Comparison of ENCODE assay signal across 11 cellular contexts in genomic region chr21:33261635-33262034, GRCh38. TPM values are rescaled to one million over a fixed set of nuclear protein-coding genes. Genes with fewer than 3 reads are reported as not detected.
A peak's percentile ranks its signal among the peaks of the same experiment; 100 is the strongest.
DNase-seq lines count a peak whose midpoint lies in the region; ATAC-seq and TF ChIP-seq lines count a peak whose summit lies in the region.
"Had no signal": no experiment of that assay in that cellular context is flagged by ENCODE, and none has a peak within 500 bp of the region (broad histone marks: within the 10 kb centered on the region; RNA-seq: fewer than 3 reads in every experiment).

No MANE protein-coding gene starts in this region.

- peaks cover 8% of the 10 kb centered on the region for H3K36me3 ChIP-seq in brain microvascular endothelial cell (replicated peaks)
- H3K36me3 ChIP-seq in psoas muscle (ENCODE audit: insufficient read depth in 1 of 2, low read depth in 1 of 2), result peaks cover 2 to 27% of the 10 kb centered on the region in 2 donors
- H3K36me3 ChIP-seq in heart left ventricle, result peaks cover 0 to 68% (median 54%) of the 10 kb centered on the region in 9 donors

- no peak for TF ChIP-seq POLR2A in NB4 (IDR thresholded peaks at IDR 0.05; ENCODE audit: extremely low read depth, insufficient read length)
- no peak for TF ChIP-seq POLR2A in heart left ventricle (IDR thresholded peaks at IDR 0.05)

- H3K9me3 ChIP-seq in psoas muscle, result no peaks in the 10 kb centered on the region
- H3K9me3 ChIP-seq in heart left ventricle, result peaks cover 0 to 8% (median 0%) of the 10 kb centered on the region in 12 donors

- H3K4me1 ChIP-seq in psoas muscle, result no peaks in the 10 kb centered on the region
- peaks cover 0 to 56% (median 6%) of the 10 kb centered on the region in 12 donors for H3K4me1 ChIP-seq in heart left ventricle

- TF ChIP-seq CTCF in NB4 (IDR thresholded peaks at IDR 0.05; ENCODE audit: low read depth, low read length) (no peak), brain microvascular endothelial cell (IDR thresholded peaks at IDR 0.05; ENCODE audit: low read depth, low read length, missing control alignments) (no peak), psoas muscle (IDR thresholded peaks at IDR 0.05) (no peak), heart left ventricle (IDR thresholded peaks at IDR 0.05) (no peak)

- intact Hi-C loops in psoas muscle (cut with DNase I) (no loop called here), heart left ventricle (cut with DNase I) (loop anchor here in 1 of 10 donors (10.0 kb wide), 1 partner anchor 63 kb away; the partner anchor contains the start of gene IFNAR1)

- peak; percentile 19 for DNase-seq in NCI-H1694 treated with DMSO at 0.1 percent for 48 hours (lab: John Stamatoyannopoulos, UW)
- no peak for DNase-seq in NCI-H1694 (lab: John Stamatoyannopoulos, UW)
- peak; percentile 92 for DNase-seq in NB4 (ENCODE audit: low read depth)
- peak; percentile 62 for DNase-seq in brain microvascular endothelial cell
- DNase-seq in pons (ENCODE audit: low spot score), result peak; percentile 38
- no peak for DNase-seq in psoas muscle
- DNase-seq in heart left ventricle, result no peak
- DNase-seq in NCI-H2029 (lab: John Stamatoyannopoulos, UW), result no peak
- DNase-seq: activated T-cell treated with anti-CD3 and anti-CD28 coated beads, Interleukin-2, amount 50 U/mL, for 4 hours; NCI-H1436 had no signal

- no peaks in the 10 kb centered on the region for H3K27me3 ChIP-seq in brain microvascular endothelial cell (replicated peaks)
- no peaks in the 10 kb centered on the region for H3K27me3 ChIP-seq in psoas muscle (ENCODE audit: insufficient read depth in 3 of 3, low read length in 2 of 3)
- no peaks in the 10 kb centered on the region for H3K27me3 ChIP-seq in heart left ventricle

- H3K27ac ChIP-seq in brain microvascular endothelial cell (no peak overlapping the region), psoas muscle (no peak overlapping the region), heart left ventricle (peak overlapping the region in 1 of 12 donors; percentile 78)
- H3K27ac ChIP-seq: 22Rv1 had no signal

- no peak for ATAC-seq in psoas muscle
- ATAC-seq in heart left ventricle, result no peak
- ATAC-seq: activated T-cell treated with anti-CD3 and anti-CD28 coated beads, Interleukin-2, amount 50 U/mL, for 4 hours had no signal

- 83 to 92% (median 85%) methylated on average over 3 of the region's 3 CpGs for WGBS in psoas muscle, 3 donors
- WGBS in heart left ventricle, 4 donors, result 82 to 84% (median 83%) methylated on average over 3 of the region's 3 CpGs

- H3K4me3 ChIP-seq in NB4 (ENCODE audit: low read depth, low read length), result no peak overlapping the region
- H3K4me3 ChIP-seq in brain microvascular endothelial cell (ENCODE audit: low read depth, low read length), result no peak overlapping the region
- H3K4me3 ChIP-seq in psoas muscle, result no peak overlapping the region
- no peak overlapping the region for H3K4me3 ChIP-seq in heart left ventricle

- in situ Hi-C loops in brain microvascular endothelial cell (cut with HindIII; ENCODE audit: low pct_ligation_motif_present, low sequenced_read_pairs), result no loop called here

RNA-seq across cellular contexts. Expression of gene IL10RB, which starts 4.5 kb away (rescaled TPM):
- 1 to 10 TPM; 4.4 to 8.1 (median 6.6) TPM for total RNA-seq in psoas muscle
- 1 to 10 TPM; 5.6 to 9.3 (median 8.5) TPM for polyA plus RNA-seq in psoas muscle
- total RNA-seq in heart left ventricle, result 10 to 100 TPM in 3 of 9 donors, 1 to 10 TPM in 6; 4.5 to 28.2 (median 8.3) TPM
- polyA plus RNA-seq in heart left ventricle, result 10 to 100 TPM in 1 of 2 donors, 1 to 10 TPM in 1; 7.4 to 12.9 TPM

RNA-seq across cellular contexts. Expression of gene IFNAR2, which starts 31.9 kb away (rescaled TPM):
- total RNA-seq in psoas muscle (10 to 100 TPM in 1 of 4 donors, 1 to 10 TPM in 3; 3.3 to 10.0 (median 6.2) TPM), heart left ventricle (10 to 100 TPM in 7 of 9 donors, 1 to 10 TPM in 2; 6.5 to 46.7 (median 12.9) TPM)
- polyA plus RNA-seq in psoas muscle (1 to 10 TPM; 3.5 to 4.2 (median 3.8) TPM), heart left ventricle (1 to 10 TPM; 8.2 to 9.6 TPM)

Comparison
In these comparisons a context has a peak if more than half of its experiments do, and no peak if none do; other contexts are left out.
1. DNase-seq: peak in NCI-H1694 treated with DMSO at 0.1 percent for 48 hours (single experiment), NB4 (single experiment), brain microvascular endothelial cell (single experiment) and pons (single experiment); none in NCI-H1694 (single experiment), psoas muscle (0 of 2), heart left ventricle (0 of 5) and NCI-H2029 (single experiment).